Comparison of ENCODE assay signal across 8 cellular contexts in genomic region chr6:15243994-15244604, GRCh38. TPM values are rescaled to one million over a fixed set of nuclear protein-coding genes. Genes with fewer than 3 reads are reported as not detected.
A peak's percentile ranks its signal among the peaks of the same experiment; 100 is the strongest.
DNase-seq lines count a peak whose midpoint lies in the region; ATAC-seq and TF ChIP-seq lines count a peak whose summit lies in the region.

No MANE protein-coding gene starts in this region.

- H3K27me3 Mint-ChIP-seq in naive thymus-derived CD8-positive, alpha-beta T cell, result peaks cover 0 to 2% (median 0%) of the 10 kb centered on the region in 5 donors

- no peaks in the 10 kb centered on the region for H3K9me3 Mint-ChIP-seq in naive thymus-derived CD8-positive, alpha-beta T cell

- peaks cover 6 to 19% (median 12%) of the 10 kb centered on the region in 4 donors for H3K4me1 Mint-ChIP-seq in naive thymus-derived CD8-positive, alpha-beta T cell

- POLR2A ChIA-PET in naive thymus-derived CD8-positive, alpha-beta T cell (lab: Charles Lee), result no interaction called here

- peak overlapping the region in 9 of 10 donors; percentile 6 to 91 (median 88) for H3K27ac Mint-ChIP-seq in naive thymus-derived CD8-positive, alpha-beta T cell

- peak overlapping the region; percentile 66 to 99 (median 84) for H3K4me3 Mint-ChIP-seq in naive thymus-derived CD8-positive, alpha-beta T cell

- peaks cover 23% of the 10 kb centered on the region for H4K20me1 ChIP-seq in BLaER1
- H4K20me1 ChIP-seq in KMS-11 (ENCODE audit: insufficient read depth), result no peaks in the 10 kb centered on the region

- peak overlapping the region; percentile 86 for H3K4me3 ChIP-seq in BLaER1
- H3K4me3 ChIP-seq in KMS-11 (IDR thresholded peaks at IDR 0.05; ENCODE audit: insufficient read depth, low read depth, low read length), result no peak overlapping the region
- H3K4me3 ChIP-seq in colonic mucosa, result peak overlapping the region; percentile 62

- DNase-seq in colonic mucosa (peak; percentile 31), COR-L47 (lab: John Stamatoyannopoulos, UW) (no peak)
- no peak for DNase-seq in naive thymus-derived CD8-positive, alpha-beta T cell

- H3K27me3 ChIP-seq in BLaER1 (no peaks in the 10 kb centered on the region), KMS-11 (ENCODE audit: insufficient read depth, low read depth) (no peaks in the 10 kb centered on the region), colonic mucosa (no peaks in the 10 kb centered on the region)

- no peak for ATAC-seq in naive thymus-derived CD8-positive, alpha-beta T cell
- ATAC-seq in GM21576 (IDR thresholded peaks at IDR 0.05; ENCODE audit: unreplicated experiment), result no peak
- no peak for ATAC-seq in HG02623 (IDR thresholded peaks at IDR 0.05; ENCODE audit: unreplicated experiment)
- ATAC-seq in GM21723 (IDR thresholded peaks at IDR 0.05; ENCODE audit: unreplicated experiment), result no peak

- H3K4me1 ChIP-seq in BLaER1 (peaks cover 38% of the 10 kb centered on the region), KMS-11 (ENCODE audit: low read depth, poor library complexity, severe bottlenecking) (no peaks in the 10 kb centered on the region), colonic mucosa (peaks cover 5% of the 10 kb centered on the region)

- peaks cover 21% of the 10 kb centered on the region; the same call in 1 of the 2 replicates for H3K79me2 ChIP-seq in KMS-11 (ENCODE audit: insufficient read depth, low read depth)

- H3K9me3 ChIP-seq in BLaER1 (no peaks in the 10 kb centered on the region), colonic mucosa (no peaks in the 10 kb centered on the region)

- TF ChIP-seq CTCF in KMS-11 (conservative IDR thresholded peaks at IDR 0.05; ENCODE audit: low read depth, low read length) (no peak), colonic mucosa (IDR thresholded peaks at IDR 0.05) (no peak)

- peak overlapping the region; percentile 86; the same call in 1 of the 2 replicates for H2AFZ ChIP-seq in KMS-11 (ENCODE audit: low read depth)

- H3K9ac ChIP-seq in BLaER1 (peak overlapping the region; percentile 85), KMS-11 (peak overlapping the region; percentile 81; the same call in 1 of the 2 replicates), colonic mucosa (ENCODE audit: low read depth in 2 of 2, low read length in 2 of 2) (peak overlapping the region in 1 of 2 donors; percentile 68)

- H3K27ac ChIP-seq in BLaER1 (peak overlapping the region; percentile 89), KMS-11 (no peak overlapping the region), colonic mucosa (peak overlapping the region; percentile 90)

- H3K36me3 ChIP-seq in BLaER1, result no peaks in the 10 kb centered on the region
- no peaks in the 10 kb centered on the region for H3K36me3 ChIP-seq in KMS-11 (ENCODE audit: insufficient read depth)
- no peaks in the 10 kb centered on the region for H3K36me3 ChIP-seq in colonic mucosa

- H3K4me2 ChIP-seq in BLaER1, result peak overlapping the region; percentile 93
- peak overlapping the region; percentile 54 for H3K4me2 ChIP-seq in KMS-11

- no peaks in the 10 kb centered on the region for H3K36me3 Mint-ChIP-seq in naive thymus-derived CD8-positive, alpha-beta T cell

- intact Hi-C loops in colonic mucosa (cut with DNase I), result no loop called here

RNA-seq across cellular contexts. Expression of gene JARID2, which starts 1.8 kb away (rescaled TPM):
- total RNA-seq in colonic mucosa, result 10 to 100 TPM in 1 of 2 donors, 1 to 10 TPM in 1; 9.1 to 10.7 TPM
- 10 to 100 TPM; 23.0 to 23.5 TPM for total RNA-seq in naive thymus-derived CD8-positive, alpha-beta T cell
- 10 to 100 TPM in 2 of 3 donors, 1 to 10 TPM in 1; 7.6 to 11.8 (median 10.1) TPM for polyA plus RNA-seq in naive thymus-derived CD8-positive, alpha-beta T cell
